ENCODE assay signal across 14 cellular contexts in the genomic region with DNA sequence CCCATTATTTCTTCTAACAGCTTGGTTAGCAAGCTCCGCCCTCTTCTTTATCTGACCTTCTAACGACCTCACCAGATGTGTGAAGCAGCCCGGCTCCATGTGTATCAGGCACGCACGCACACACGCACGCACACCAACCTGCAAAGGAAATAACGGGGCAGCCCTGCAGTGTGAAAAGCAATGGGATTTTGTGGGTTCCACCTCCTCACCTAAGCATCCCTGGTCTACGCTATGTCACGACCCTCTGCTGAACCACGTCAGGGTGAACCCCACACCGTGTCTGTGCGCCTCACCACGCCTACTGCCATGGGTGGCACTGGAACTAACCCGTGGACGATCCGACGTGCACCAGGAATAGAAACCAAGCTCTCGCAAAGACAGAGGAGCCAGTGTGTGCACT. TPM values are rescaled to one million over a fixed set of nuclear protein-coding genes. Genes with fewer than 3 reads are reported as not detected.
"Had no signal": no experiment of that assay in that cellular context is flagged by ENCODE, and none has a peak within 500 bp of the region (broad histone marks: within the 10 kb centered on the region; RNA-seq: fewer than 3 reads in every experiment).

No MANE protein-coding gene starts in this region.

- H3K9me3 Mint-ChIP-seq: activated naive CD4-positive, alpha-beta T cell treated with anti-CD3 and anti-CD28 coated beads, Interleukin-2, amount 10 ng/mL, durations not matched to agents 7 days and 5 days; activated T-helper 2 cell treated with anti-CD3 and anti-CD28 coated beads, Interferon-gamma antibody, Interleukin-2, Interleukin-4, amounts not matched to agents 10 μg/mL and 5 μg/mL and 100 μg/mL, durations not matched to agents 14 hours and 24 hours and 36 hours; brain; immature natural killer cell; nephron had no signal

- H3K4me3 ChIP-seq: skin epidermis, thyroid gland had no signal

- ATAC-seq: activated CD8-positive, alpha-beta T cell treated with anti-CD3 and anti-CD28 coated beads, Interleukin-2, amount 10 ng/mL, durations not matched to agents 7 days and 5 days; left cardiac atrium had no signal

- H3K9me3 ChIP-seq: thyroid gland had no signal

- H3K27ac ChIP-seq: skin epidermis, thyroid gland had no signal

- H3K4me1 Mint-ChIP-seq: endodermal cell had no signal

- H3K27me3 ChIP-seq: thyroid gland had no signal

- H3K4me3 Mint-ChIP-seq: activated CD8-positive, alpha-beta T cell treated with anti-CD3 and anti-CD28 coated beads, Interleukin-2, amount 10 ng/mL, durations not matched to agents 7 days and 5 days; activated naive CD4-positive, alpha-beta T cell treated with anti-CD3 and anti-CD28 coated beads, Interleukin-2, amount 10 ng/mL, durations not matched to agents 7 days and 5 days; brain; endodermal cell; immature natural killer cell; nephron had no signal

- DNase-seq: activated CD4-positive, alpha-beta T cell treated with anti-CD3 and anti-CD28 coated beads for 1 hour; activated CD8-positive, alpha-beta T cell treated with anti-CD3 and anti-CD28 coated beads, Interleukin-2, amount 10 ng/mL, durations not matched to agents 7 days and 5 days; activated naive CD4-positive, alpha-beta T cell treated with anti-CD3 and anti-CD28 coated beads, Interleukin-2, amount 10 ng/mL, durations not matched to agents 7 days and 5 days; amniotic stem cell; cerebellar nuclear complex; endodermal cell; immature natural killer cell; left cardiac atrium; T-helper 9 cell; thyroid gland had no signal

- H3K27me3 Mint-ChIP-seq: activated naive CD4-positive, alpha-beta T cell treated with anti-CD3 and anti-CD28 coated beads, Interleukin-2, amount 10 ng/mL, durations not matched to agents 7 days and 5 days; brain had no signal

- H3K27ac Mint-ChIP-seq: activated CD8-positive, alpha-beta T cell treated with anti-CD3 and anti-CD28 coated beads, Interleukin-2, amount 10 ng/mL, durations not matched to agents 7 days and 5 days; activated naive CD4-positive, alpha-beta T cell treated with anti-CD3 and anti-CD28 coated beads, Interleukin-2, amount 10 ng/mL, durations not matched to agents 7 days and 5 days; activated T-helper 2 cell treated with anti-CD3 and anti-CD28 coated beads, Interferon-gamma antibody, Interleukin-2, Interleukin-4, amounts not matched to agents 10 μg/mL and 5 μg/mL and 100 μg/mL, durations not matched to agents 14 hours and 24 hours and 36 hours; endodermal cell; nephron had no signal

RNA-seq across cellular contexts. Expression of gene TMEM240, which starts 23.9 kb away (rescaled TPM):
- polyA plus RNA-seq: immature natural killer cell had no signal
